In genomic region chr10:126187399-126187798, GRCh38 we compare ENCODE assay signal across 22 cellular contexts.
A peak's percentile ranks its signal among the peaks of the same experiment; 100 is the strongest.
DNase-seq lines count a peak whose midpoint lies in the region; ATAC-seq and TF ChIP-seq lines count a peak whose summit lies in the region.
"Had no signal": no experiment of that assay in that cellular context is flagged by ENCODE, and none has a peak within 500 bp of the region (broad histone marks: within the 10 kb centered on the region; RNA-seq: fewer than 3 reads in every experiment).

No MANE protein-coding gene starts in this region.

- H3F3A ChIP-seq in GM23338 (replicated peaks; ENCODE audit: low read depth): no peaks in the 10 kb centered on the region

- peaks cover 9% of the 10 kb centered on the region; the same call in 1 of the 2 replicates for H3K9me2 ChIP-seq in GM23338 (ENCODE audit: insufficient read depth)

- H2BK120ac ChIP-seq in neuronal stem cell (ENCODE audit: low read depth, low read length): no peak overlapping the region

- no peak overlapping the region for H2BK15ac ChIP-seq in neuronal stem cell (ENCODE audit: low read length)

- H2AFZ ChIP-seq in GM23338 (no peak overlapping the region), neuronal stem cell (ENCODE audit: low read length) (no peak overlapping the region)

- no peak overlapping the region for H4K91ac ChIP-seq in neuronal stem cell (ENCODE audit: low read depth, low read length, poor library complexity)

- H4K20me1 ChIP-seq in GM23338 (replicated peaks; ENCODE audit: insufficient read depth): no peaks in the 10 kb centered on the region
- H4K20me1 ChIP-seq: BLaER1 had no signal

- no peaks in the 10 kb centered on the region for H3K79me1 ChIP-seq in neuronal stem cell (ENCODE audit: low read depth, low read length)

- no peak overlapping the region for H3K14ac ChIP-seq in neuronal stem cell (ENCODE audit: low read length)

- H3K9me3 ChIP-seq in endodermal cell (ENCODE audit: control insufficient read depth, low read length) (no peaks in the 10 kb centered on the region), neuronal stem cell (replicated peaks in 1 of 2; ENCODE audit: control insufficient read depth in 2 of 2, insufficient read depth in 1 of 2, low read depth in 1 of 2, low read length in 2 of 2) (no peaks in the 10 kb centered on the region)

- H3K9ac ChIP-seq in endodermal cell (ENCODE audit: extremely low read depth, low read length, poor library complexity, severe bottlenecking) (no peak overlapping the region), neuronal stem cell (ENCODE audit: low read depth, low read length, poor library complexity) (no peak overlapping the region)
- H3K9ac ChIP-seq: BLaER1, KMS-11 had no signal

- no peak overlapping the region for H3K4me3 Mint-ChIP-seq in GM23338
- no peak overlapping the region for H3K4me3 Mint-ChIP-seq in endodermal cell
- H3K4me3 Mint-ChIP-seq: CD4-positive, CD25-positive, alpha-beta regulatory T cell; IgD-negative memory B cell had no signal

- H4K8ac ChIP-seq in neuronal stem cell (ENCODE audit: low read depth, low read length): no peak overlapping the region

- H3K27me3 Mint-ChIP-seq in GM23338 (ENCODE audit: insufficient read depth, low read depth, poor library complexity) (peaks cover 2% of the 10 kb centered on the region), endodermal cell (ENCODE audit: insufficient read depth) (peaks cover 7% of the 10 kb centered on the region)

- H2AK5ac ChIP-seq in neuronal stem cell (ENCODE audit: low read depth, low read length): peak overlapping the region; percentile 61

- no peak overlapping the region for H3K23ac ChIP-seq in neuronal stem cell (ENCODE audit: low read depth, low read length, poor library complexity)

- H3K36me3 ChIP-seq in GM23338 (ENCODE audit: insufficient read depth) (no peaks in the 10 kb centered on the region), endodermal cell (ENCODE audit: control insufficient read depth, insufficient read depth, low read length) (no peaks in the 10 kb centered on the region), neuronal stem cell (replicated peaks in 1 of 2; ENCODE audit: control insufficient read depth in 2 of 2, insufficient read depth in 2 of 2, low read length in 2 of 2) (no peaks in the 10 kb centered on the region)
- H3K36me3 ChIP-seq: BLaER1 had no signal

- H3K27ac Mint-ChIP-seq in GM23338: no peak overlapping the region
- no peak overlapping the region for H3K27ac Mint-ChIP-seq in endodermal cell
- H3K27ac Mint-ChIP-seq: CD4-positive, CD25-positive, alpha-beta regulatory T cell had no signal

- H3K27ac ChIP-seq in GM23338 (ENCODE audit: low read depth) (no peak overlapping the region), endodermal cell (ENCODE audit: low read depth, low read length) (no peak overlapping the region), neuronal stem cell (replicated peaks; ENCODE audit: low read length) (no peak overlapping the region)
- H3K27ac ChIP-seq: BLaER1, HL-60, KMS-11 had no signal

- H3K4me2 ChIP-seq in GM23338 (no peak overlapping the region), neuronal stem cell (ENCODE audit: insufficient read depth, low read length, poor library complexity, severe bottlenecking) (no peak overlapping the region)
- H3K4me2 ChIP-seq: BLaER1, KMS-11 had no signal

- no peaks in the 10 kb centered on the region for H3K79me2 ChIP-seq in GM23338 (replicated peaks; ENCODE audit: insufficient read depth)

- DNase-seq in GM23338 (ENCODE audit: low spot score): peak; percentile 11
- peak; percentile 25 for DNase-seq in OCI-M1 (lab: John Stamatoyannopoulos, UW)
- DNase-seq in endodermal cell: no peak
- DNase-seq in neuronal stem cell (ENCODE audit: low spot score): no peak
- no peak for DNase-seq in activated naive CD4-positive, alpha-beta T cell treated with anti-CD3 and anti-CD28 coated beads, Interleukin-2, amount 50 U/mL, for 16 hours
- DNase-seq: CD4-positive, CD25-positive, alpha-beta regulatory T cell; GOT3; MM.1S; NCI-H1417; NCI-H1694; NCI-H2081; NCI-H2171; NCI-H226; NCI-H510A; NCI-H69 had no signal

- ATAC-seq in GM23338 (peak; percentile 75), HG02571 (IDR thresholded peaks at IDR 0.05; ENCODE audit: unreplicated experiment) (no peak), HG03108 (IDR thresholded peaks at IDR 0.05; ENCODE audit: unreplicated experiment) (no peak)
- ATAC-seq: SK-N-SH treated with all-trans-retinoic acid at 6 μM for 48 hours had no signal

- H3K4me1 Mint-ChIP-seq in GM23338 (peaks cover 3% of the 10 kb centered on the region; the same call in 1 of the 3 replicates), endodermal cell (no peaks in the 10 kb centered on the region)
- H3K4me1 Mint-ChIP-seq: CD4-positive, CD25-positive, alpha-beta regulatory T cell; IgD-negative memory B cell had no signal

- no peaks in the 10 kb centered on the region for H3K36me3 Mint-ChIP-seq in GM23338 (ENCODE audit: low read depth)
- H3K36me3 Mint-ChIP-seq in endodermal cell (ENCODE audit: low read depth): no peaks in the 10 kb centered on the region
- H3K36me3 Mint-ChIP-seq: CD4-positive, CD25-positive, alpha-beta regulatory T cell had no signal

- H3K4me3 ChIP-seq in GM23338: no peak overlapping the region
- no peak overlapping the region for H3K4me3 ChIP-seq in endodermal cell (ENCODE audit: low read length)
- H3K4me3 ChIP-seq in neuronal stem cell (ENCODE audit: low read length in 2 of 2): no peak overlapping the region
- H3K4me3 ChIP-seq: BLaER1 had no signal

- no peak overlapping the region for H3K4ac ChIP-seq in neuronal stem cell (ENCODE audit: low read length)

- H3K27me3 ChIP-seq in GM23338 (ENCODE audit: insufficient read depth) (no peaks in the 10 kb centered on the region), endodermal cell (ENCODE audit: control insufficient read depth, insufficient read depth, low read length, poor library complexity, severe bottlenecking) (no peaks in the 10 kb centered on the region), neuronal stem cell (ENCODE audit: control insufficient read depth in 3 of 3, insufficient read depth in 3 of 3, low read depth in 1 of 3, low read length in 3 of 3) (no peaks in the 10 kb centered on the region)
- H3K27me3 ChIP-seq: BLaER1 had no signal

- TF ChIP-seq CTCF in GM23338 (conservative IDR thresholded peaks at IDR 0.05; ENCODE audit: low read depth in 2 of 2) (peak in 1 of 2 experiments; percentile 28; a peak in 2 of 4 replicates), endodermal cell (conservative IDR thresholded peaks at IDR 0.05) (peak; percentile 27)

- WGBS in endodermal cell (ENCODE audit: insufficient coverage in 1 of 2, insufficient read length in 1 of 2), 2 experiments: 89 to 100% methylated on average over 2 to 5 of the region's 5 CpGs
- no CpG with 5 or more reads among the region's 5 CpGs for WGBS in neuronal stem cell (ENCODE audit: extremely low coverage in 2 of 2, insufficient read length in 2 of 2, insufficient replicate concordance in 1 of 2), 2 donors

- no peak overlapping the region for H2BK12ac ChIP-seq in neuronal stem cell (ENCODE audit: low read length)

- H3K4me1 ChIP-seq in GM23338 (ENCODE audit: insufficient read depth): no peaks in the 10 kb centered on the region
- no peaks in the 10 kb centered on the region for H3K4me1 ChIP-seq in endodermal cell (ENCODE audit: control insufficient read depth, insufficient read depth, low read length)
- H3K4me1 ChIP-seq in neuronal stem cell (ENCODE audit: control insufficient read depth in 2 of 2, insufficient read depth in 1 of 2, low read depth in 1 of 2, low read length in 2 of 2): peaks cover 3 to 5% of the 10 kb centered on the region in 2 donors
- H3K4me1 ChIP-seq: BLaER1 had no signal

- no peak overlapping the region for H2BK5ac ChIP-seq in neuronal stem cell (ENCODE audit: low read length)

- H3K9me3 Mint-ChIP-seq in GM23338: no peaks in the 10 kb centered on the region
- no peaks in the 10 kb centered on the region for H3K9me3 Mint-ChIP-seq in endodermal cell

- H3K18ac ChIP-seq in neuronal stem cell (ENCODE audit: low read length): no peak overlapping the region

TF ChIP-seq in GM23338, 12 proteins besides CTCF, POLR2A, EP300 and RAD21 (continues in another document):
- no peak for TF ChIP-seq ETS1 (IDR thresholded peaks at IDR 0.05)
- no peak for TF ChIP-seq CREB1 (CRISPR knock-in tag; IDR thresholded peaks at IDR 0.05; ENCODE audit: low read depth)

Comparison
In these comparisons a context has a peak if more than half of its experiments do, and no peak if none do; other contexts are left out.
1. DNase-seq: peak in GM23338 (single experiment) and OCI-M1 (single experiment); none in endodermal cell (single experiment), neuronal stem cell (single experiment) and activated naive CD4-positive, alpha-beta T cell treated with anti-CD3 and anti-CD28 coated beads, Interleukin-2, amount 50 U/mL, for 16 hours (single experiment).